In genomic region chr6:147643341-147644200, GRCh38 we compare ENCODE assay signal across 21 cellular contexts.
"Had no signal": no experiment of that assay in that cellular context is flagged by ENCODE, and none has a peak within 500 bp of the region (broad histone marks: within the 10 kb centered on the region; RNA-seq: fewer than 3 reads in every experiment).

No MANE protein-coding gene starts in this region.

- H3K4me1 ChIP-seq: adrenal gland, ascending aorta, colonic mucosa, left lung, transverse colon had no signal

- DNase-seq: activated CD4-positive, alpha-beta T cell treated with anti-CD3 and anti-CD28 coated beads, Interleukin-2, amount 10 ng/mL, durations not matched to agents 7 days and 5 days; activated CD4-positive, CD25-positive, alpha-beta regulatory T cell treated with anti-CD3 and anti-CD28 coated beads, Interleukin-2, amount 50 U/mL, for 72 hours; activated CD8-positive, alpha-beta memory T cell treated with anti-CD3 and anti-CD28 coated beads, Interleukin-2, amount 10 ng/mL, durations not matched to agents 7 days and 5 days; activated CD8-positive, alpha-beta T cell treated with anti-CD3 and anti-CD28 coated beads for 36 hours; activated T-cell treated with anti-CD3 and anti-CD28 coated beads for 4 hours; adrenal gland; brain microvascular endothelial cell; colonic mucosa; foreskin fibroblast; immature natural killer cell; left lung; natural killer cell; small intestine; stimulated activated CD4-positive, alpha-beta T cell treated with anti-CD3 and anti-CD28 coated beads, Interleukin-15, amount 100 ng/mL, for 24 hours; transverse colon; WERI-Rb-1 had no signal

- H3K9me3 ChIP-seq: adrenal gland, ascending aorta, colonic mucosa, left lung, transverse colon had no signal

- H3K27me3 ChIP-seq: adrenal gland, ascending aorta, brain microvascular endothelial cell, colonic mucosa, left lung, transverse colon had no signal

- H3K36me3 ChIP-seq: adrenal gland, ascending aorta, brain microvascular endothelial cell, colonic mucosa, left lung, transverse colon, WERI-Rb-1 had no signal

- H3K4me3 ChIP-seq: adrenal gland, ascending aorta, colonic mucosa, left lung, lung, transverse colon had no signal

- ATAC-seq: activated CD8-positive, alpha-beta memory T cell treated with anti-CD3 and anti-CD28 coated beads, Interleukin-2, amount 10 ng/mL, durations not matched to agents 7 days and 5 days; activated CD8-positive, alpha-beta T cell treated with anti-CD3 and anti-CD28 coated beads for 36 hours; activated naive CD4-positive, alpha-beta T cell treated with anti-CD3 and anti-CD28 coated beads, Interleukin-2, amount 50 U/mL, for 72 hours; left lung; natural killer cell; sciatic nerve; stimulated activated memory B cell treated with anti-CD40 and anti-IgM and Interleukin-4, amounts not matched to agents 10 μg/mL and 1 μg/mL and 100 μg/mL, for 72 hours had no signal
